In genomic region chr12:78419513-78419912, GRCh38 we compare ENCODE assay signal across 30 cellular contexts.
"Had no signal": no experiment of that assay in that cellular context is flagged by ENCODE, and none has a peak within 500 bp of the region (broad histone marks: within the 10 kb centered on the region; RNA-seq: fewer than 3 reads in every experiment).

No MANE protein-coding gene starts in this region.

- ATAC-seq: activated CD8-positive, alpha-beta memory T cell treated with anti-CD3 and anti-CD28 coated beads, Interleukin-2, amount 10 ng/mL, durations not matched to agents 7 days and 5 days had no signal

- H3K27ac Mint-ChIP-seq: activated CD4-positive, alpha-beta memory T cell treated with anti-CD3 and anti-CD28 coated beads, Interleukin-2, amount 10 ng/mL, durations not matched to agents 7 days and 5 days; activated CD8-positive, alpha-beta memory T cell treated with anti-CD3 and anti-CD28 coated beads, Interleukin-2, amount 10 ng/mL, durations not matched to agents 7 days and 5 days; activated naive CD8-positive, alpha-beta T cell treated with anti-CD3 and anti-CD28 coated beads for 36 hours had no signal

- H3K36me3 ChIP-seq: brain microvascular endothelial cell, WERI-Rb-1 had no signal

- H3K36me3 Mint-ChIP-seq: activated CD8-positive, alpha-beta memory T cell treated with anti-CD3 and anti-CD28 coated beads, Interleukin-2, amount 10 ng/mL, durations not matched to agents 7 days and 5 days; activated naive CD8-positive, alpha-beta T cell treated with anti-CD3 and anti-CD28 coated beads for 36 hours had no signal

- H3K27ac ChIP-seq: brain microvascular endothelial cell, WERI-Rb-1 had no signal

- DNase-seq: activated CD4-positive, alpha-beta memory T cell treated with anti-CD3 and anti-CD28 coated beads, Interleukin-2, amount 10 ng/mL, durations not matched to agents 7 days and 5 days; activated CD4-positive, alpha-beta T cell treated with anti-CD3 and anti-CD28 coated beads for 1 hour; activated CD4-positive, alpha-beta T cell treated with anti-CD3 and anti-CD28 coated beads for 48 hours; activated CD4-positive, CD25-positive, alpha-beta regulatory T cell; activated CD8-positive, alpha-beta memory T cell treated with anti-CD3 and anti-CD28 coated beads for 24 hours; activated CD8-positive, alpha-beta memory T cell treated with anti-CD3 and anti-CD28 coated beads, Interleukin-2, amount 10 ng/mL, durations not matched to agents 7 days and 5 days; activated CD8-positive, alpha-beta memory T cell treated with anti-CD3 and anti-CD28 coated beads, Interleukin-2, amount 50 U/mL, for 48 hours; activated effector memory CD4-positive, alpha-beta T cell treated with Interleukin-2 at 50 U/mL for 16 hours; activated naive CD4-positive, alpha-beta T cell treated with anti-CD3 and anti-CD28 coated beads, Interleukin-2, amount 50 U/mL, for 16 hours; activated naive CD8-positive, alpha-beta T cell treated with anti-CD3 and anti-CD28 coated beads for 36 hours; activated T-cell treated with anti-CD3 and anti-CD28 coated beads, Interleukin-2, amount 50 U/mL, for 48 hours; amniotic stem cell; aorta; brain microvascular endothelial cell; central memory CD4-positive, alpha-beta T cell; Karpas-422; NCI-H1048; NCI-H1417; NCI-H1694; NCI-H1930; NCI-H2081 treated with DMSO at 0.1 percent for 48 hours; NCI-H345; NCI-H524 treated with DMSO at 0.1 percent for 48 hours; NK-92 treated with Interleukin-12 subunit alpha and Interleukin-12 subunit beta, amount 100 ng/mL, for 24 hours; Right ventricle myocardium superior; SW 1271; T-helper 1 cell; T1000; WERI-Rb-1 had no signal

- H3K27me3 Mint-ChIP-seq: activated CD4-positive, alpha-beta memory T cell treated with anti-CD3 and anti-CD28 coated beads, Interleukin-2, amount 10 ng/mL, durations not matched to agents 7 days and 5 days; activated CD8-positive, alpha-beta memory T cell treated with anti-CD3 and anti-CD28 coated beads, Interleukin-2, amount 10 ng/mL, durations not matched to agents 7 days and 5 days; activated naive CD8-positive, alpha-beta T cell treated with anti-CD3 and anti-CD28 coated beads for 36 hours had no signal

- FAIRE-seq: colon had no signal

- H3K4me3 Mint-ChIP-seq: activated CD4-positive, alpha-beta memory T cell treated with anti-CD3 and anti-CD28 coated beads, Interleukin-2, amount 10 ng/mL, durations not matched to agents 7 days and 5 days; activated CD8-positive, alpha-beta memory T cell treated with anti-CD3 and anti-CD28 coated beads, Interleukin-2, amount 10 ng/mL, durations not matched to agents 7 days and 5 days; activated naive CD8-positive, alpha-beta T cell treated with anti-CD3 and anti-CD28 coated beads for 36 hours had no signal

- H3K27me3 ChIP-seq: brain microvascular endothelial cell had no signal

- H3K9me3 Mint-ChIP-seq: activated CD4-positive, alpha-beta memory T cell treated with anti-CD3 and anti-CD28 coated beads, Interleukin-2, amount 10 ng/mL, durations not matched to agents 7 days and 5 days had no signal

- H3K4me1 Mint-ChIP-seq: activated CD4-positive, alpha-beta memory T cell treated with anti-CD3 and anti-CD28 coated beads, Interleukin-2, amount 10 ng/mL, durations not matched to agents 7 days and 5 days; activated CD8-positive, alpha-beta memory T cell treated with anti-CD3 and anti-CD28 coated beads, Interleukin-2, amount 10 ng/mL, durations not matched to agents 7 days and 5 days; activated naive CD8-positive, alpha-beta T cell treated with anti-CD3 and anti-CD28 coated beads for 36 hours had no signal
